In the genomic region with DNA sequence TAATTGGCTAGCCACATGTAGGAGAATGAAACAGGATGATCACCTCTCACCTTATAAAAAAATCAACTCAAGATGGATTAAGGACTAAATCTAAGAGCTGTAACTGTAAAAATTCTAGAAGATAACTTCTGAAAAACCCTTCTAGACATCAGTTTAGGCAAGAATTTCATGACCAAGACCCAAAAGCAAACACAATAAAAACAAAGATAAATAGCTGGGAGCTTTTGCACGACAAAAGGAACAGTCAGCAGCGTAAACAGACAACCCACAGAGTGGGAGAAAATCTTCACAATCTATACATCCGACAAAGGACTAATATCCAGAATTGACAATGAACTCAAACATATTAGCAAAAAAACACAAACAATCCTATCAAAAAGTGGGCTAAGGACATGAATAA, we compare ENCODE assay signal across 28 cellular contexts.
"Had no signal": no experiment of that assay in that cellular context is flagged by ENCODE, and none has a peak within 500 bp of the region (broad histone marks: within the 10 kb centered on the region; RNA-seq: fewer than 3 reads in every experiment).

No MANE protein-coding gene starts in this region.

- ATAC-seq: stimulated activated effector memory CD8-positive, alpha-beta T cell treated with anti-CD3 and anti-CD28 coated beads, Interleukin-12 subunit alpha, Interleukin-12 subunit beta, amount 100 ng/mL, for 72 hours; stimulated activated memory B cell treated with anti-CD40 and anti-IgM and Interleukin-4, amounts not matched to agents 10 μg/mL and 1 μg/mL and 100 μg/mL, for 72 hours; stimulated activated naive B cell treated with anti-CD40 and anti-IgM and Interleukin-4, amounts not matched to agents 10 μg/mL and 1 μg/mL and 100 μg/mL, for 72 hours; stimulated activated naive CD8-positive, alpha-beta T cell treated with anti-CD3 and anti-CD28 coated beads, Interleukin-15, amount 100 ng/mL, for 72 hours; stimulated activated naive CD8-positive, alpha-beta T cell treated with anti-CD3 and anti-CD28 coated beads, Interleukin-15, Interleukin-2, amounts not matched to agents 100 U/mL and 50 U/mL, for 24 hours; upper lobe of right lung had no signal

- H3K9me3 ChIP-seq: testis, thoracic aorta, thyroid gland, tibial artery, transverse colon, upper lobe of left lung, upper lobe of right lung, uterus, vagina had no signal

- H3K36me3 ChIP-seq: stomach, suprapubic skin, thoracic aorta, thyroid gland, tibial artery, tibial nerve, transverse colon, upper lobe of left lung, upper lobe of right lung, uterus, vagina had no signal

- H3K4me1 Mint-ChIP-seq: stimulated activated effector memory CD8-positive, alpha-beta T cell treated with anti-CD3 and anti-CD28 coated beads, Interleukin-12 subunit alpha, Interleukin-12 subunit beta, amount 100 ng/mL, for 72 hours; stimulated activated memory B cell treated with anti-CD40 and anti-IgM and Interleukin-4, amounts not matched to agents 10 μg/mL and 1 μg/mL and 100 μg/mL, for 72 hours; stimulated activated naive B cell treated with anti-CD40 and anti-IgM and Interleukin-4, amounts not matched to agents 10 μg/mL and 1 μg/mL and 100 μg/mL, for 72 hours; stimulated activated naive CD8-positive, alpha-beta T cell treated with anti-CD3 and anti-CD28 coated beads, Interleukin-15, amount 100 ng/mL, for 72 hours had no signal

- H3K36me3 Mint-ChIP-seq: stimulated activated effector memory CD8-positive, alpha-beta T cell treated with anti-CD3 and anti-CD28 coated beads, Interleukin-12 subunit alpha, Interleukin-12 subunit beta, amount 100 ng/mL, for 72 hours; stimulated activated memory B cell treated with anti-CD40 and anti-IgM and Interleukin-4, amounts not matched to agents 10 μg/mL and 1 μg/mL and 100 μg/mL, for 72 hours; stimulated activated naive B cell treated with anti-CD40 and anti-IgM and Interleukin-4, amounts not matched to agents 10 μg/mL and 1 μg/mL and 100 μg/mL, for 72 hours; type B pancreatic cell had no signal

- H3K4me3 Mint-ChIP-seq: stimulated activated effector memory CD8-positive, alpha-beta T cell treated with anti-CD3 and anti-CD28 coated beads, Interleukin-12 subunit alpha, Interleukin-12 subunit beta, amount 100 ng/mL, for 72 hours; stimulated activated memory B cell treated with anti-CD40 and anti-IgM and Interleukin-4, amounts not matched to agents 10 μg/mL and 1 μg/mL and 100 μg/mL, for 72 hours; stimulated activated naive B cell treated with anti-CD40 and anti-IgM and Interleukin-4, amounts not matched to agents 10 μg/mL and 1 μg/mL and 100 μg/mL, for 72 hours; stimulated activated naive CD8-positive, alpha-beta T cell treated with anti-CD3 and anti-CD28 coated beads, Interleukin-15, amount 100 ng/mL, for 72 hours; stimulated activated naive CD8-positive, alpha-beta T cell treated with anti-CD3 and anti-CD28 coated beads, Interleukin-15, Interleukin-2, amounts not matched to agents 100 ng/mL and 50 ng/mL, for 24 hours; type B pancreatic cell had no signal

- DNase-seq: stimulated activated CD4-positive, alpha-beta T cell treated with anti-CD3 and anti-CD28 coated beads, Interleukin-2, amount 100 ng/mL, for 48 hours; stimulated activated CD4-positive, alpha-beta T cell treated with anti-CD3 and anti-CD28 coated beads, Interleukin-4, amount 100 ng/mL, for 1 hour; stimulated activated CD4-positive, alpha-beta T cell treated with anti-CD3 and anti-CD28 coated beads, Interleukin-4, amount 100 ng/mL, for 24 hours; stimulated activated CD4-positive, alpha-beta T cell treated with anti-CD3 and anti-CD28 coated beads, Interleukin-4, amount 100 ng/mL, for 4 hours; stimulated activated CD8-positive, alpha-beta memory T cell treated with anti-CD3 and anti-CD28 coated beads, Interleukin-4, amount 100 ng/mL, for 48 hours; stimulated activated naive B cell treated with anti-CD40 and anti-IgM and Interleukin-4, amounts not matched to agents 10 μg/mL and 1 μg/mL and 100 μg/mL, for 72 hours; stimulated activated naive CD4-positive, alpha-beta T cell; stimulated activated naive CD4-positive, alpha-beta T cell treated with Interleukin-2 at 50 U/mL for 16 hours; stimulated activated naive CD8-positive, alpha-beta T cell treated with anti-CD3 and anti-CD28 coated beads, Interleukin-15, amount 100 ng/mL, for 72 hours; stimulated activated naive CD8-positive, alpha-beta T cell treated with anti-CD3 and anti-CD28 coated beads, Interleukin-15, Interleukin-2, amounts not matched to agents 100 U/mL and 50 U/mL, for 24 hours; stomach; substantia nigra; testis; thyroid gland; tibial artery; transverse colon; trophoblast cell; upper lobe of left lung; upper lobe of right lung; uterus had no signal

- H3K4me1 ChIP-seq: suprapubic skin, testis, thyroid gland, tibial artery, tibial nerve, transverse colon, upper lobe of left lung, upper lobe of right lung, uterus, vagina had no signal

- H3K4me3 ChIP-seq: stomach, suprapubic skin, testis, thoracic aorta, thyroid gland, tibial artery, tibial nerve, transverse colon, upper lobe of left lung, upper lobe of right lung, uterus, vagina had no signal

- H3K27me3 ChIP-seq: stomach, suprapubic skin, testis, thyroid gland, tibial artery, tibial nerve, transverse colon, upper lobe of left lung, upper lobe of right lung, uterus, vagina had no signal

- H3K27me3 Mint-ChIP-seq: stimulated activated memory B cell treated with anti-CD40 and anti-IgM and Interleukin-4, amounts not matched to agents 10 μg/mL and 1 μg/mL and 100 μg/mL, for 72 hours; stimulated activated naive B cell treated with anti-CD40 and anti-IgM and Interleukin-4, amounts not matched to agents 10 μg/mL and 1 μg/mL and 100 μg/mL, for 72 hours; stimulated activated naive CD8-positive, alpha-beta T cell treated with anti-CD3 and anti-CD28 coated beads, Interleukin-15, amount 100 ng/mL, for 72 hours; stimulated activated naive CD8-positive, alpha-beta T cell treated with anti-CD3 and anti-CD28 coated beads, Interleukin-15, Interleukin-2, amounts not matched to agents 100 ng/mL and 50 ng/mL, for 24 hours; type B pancreatic cell had no signal

- H3K27ac Mint-ChIP-seq: stimulated activated effector memory CD8-positive, alpha-beta T cell treated with anti-CD3 and anti-CD28 coated beads, Interleukin-12 subunit alpha, Interleukin-12 subunit beta, amount 100 ng/mL, for 72 hours; stimulated activated memory B cell treated with anti-CD40 and anti-IgM and Interleukin-4, amounts not matched to agents 10 μg/mL and 1 μg/mL and 100 μg/mL, for 72 hours; stimulated activated naive B cell treated with anti-CD40 and anti-IgM and Interleukin-4, amounts not matched to agents 10 μg/mL and 1 μg/mL and 100 μg/mL, for 72 hours; stimulated activated naive CD8-positive, alpha-beta T cell treated with anti-CD3 and anti-CD28 coated beads, Interleukin-15, Interleukin-2, amounts not matched to agents 100 ng/mL and 50 ng/mL, for 24 hours; type B pancreatic cell had no signal

- H3K27ac ChIP-seq: stomach, suprapubic skin, testis, thoracic aorta, thyroid gland, tibial artery, tibial nerve, transverse colon, upper lobe of left lung, upper lobe of right lung, uterus, vagina had no signal

- H3K9me3 Mint-ChIP-seq: stimulated activated naive CD8-positive, alpha-beta T cell treated with anti-CD3 and anti-CD28 coated beads, Interleukin-15, amount 100 ng/mL, for 72 hours; stimulated activated naive CD8-positive, alpha-beta T cell treated with anti-CD3 and anti-CD28 coated beads, Interleukin-15, Interleukin-2, amounts not matched to agents 100 ng/mL and 50 ng/mL, for 24 hours; type B pancreatic cell had no signal
